ENCODE assay signal across 23 cellular contexts in genomic region chr4:2702361-2702760, GRCh38. TPM values are rescaled to one million over a fixed set of nuclear protein-coding genes. Genes with fewer than 3 reads are reported as not detected.
DNase-seq lines count a peak whose midpoint lies in the region; ATAC-seq and TF ChIP-seq lines count a peak whose summit lies in the region.
"Had no signal": no experiment of that assay in that cellular context is flagged by ENCODE, and none has a peak within 500 bp of the region (broad histone marks: within the 10 kb centered on the region; RNA-seq: fewer than 3 reads in every experiment).

No MANE protein-coding gene starts in this region.

- H3K4me3 Mint-ChIP-seq in activated T-cell treated with anti-CD3 and anti-CD28 coated beads, Interleukin-2, amount 50 U/mL, for 24 hours: no peak overlapping the region
- no peak overlapping the region for H3K4me3 Mint-ChIP-seq in activated T-cell treated with anti-CD3 and anti-CD28 coated beads, Interleukin-2, amount 50 U/mL, for 4 hours
- H3K4me3 Mint-ChIP-seq in glutamatergic neuron (ENCODE audit: unreplicated experiment): no peak overlapping the region
- H3K4me3 Mint-ChIP-seq in effector memory CD8-positive, alpha-beta T cell: no peak overlapping the region
- H3K4me3 Mint-ChIP-seq in activated CD4-positive, alpha-beta T cell treated with anti-CD3 and anti-CD28 coated beads, Interleukin-2, amount 10 ng/mL, durations not matched to agents 7 days and 5 days: no peak overlapping the region
- H3K4me3 Mint-ChIP-seq: CD4-positive, alpha-beta memory T cell had no signal

- CTCF ChIA-PET in PC-9 (lab: Charles Lee): no interaction called here
- CTCF ChIA-PET in activated CD4-positive, alpha-beta T cell treated with anti-CD3 and anti-CD28 coated beads, Interleukin-2, amount 10 ng/mL, durations not matched to agents 7 days and 5 days (lab: Charles Lee): interaction anchor here (1.1 kb wide), 1 partner anchor 246 kb away, joined by 3 read pairs; no protein-coding TSS in a partner anchor

- H3K27me3 Mint-ChIP-seq in activated T-cell treated with anti-CD3 and anti-CD28 coated beads, Interleukin-2, amount 50 U/mL, for 24 hours: no peaks in the 10 kb centered on the region
- no peaks in the 10 kb centered on the region for H3K27me3 Mint-ChIP-seq in activated T-cell treated with anti-CD3 and anti-CD28 coated beads, Interleukin-2, amount 50 U/mL, for 4 hours (ENCODE audit: low read depth)
- peaks cover 5% of the 10 kb centered on the region for H3K27me3 Mint-ChIP-seq in glutamatergic neuron (ENCODE audit: unreplicated experiment)
- H3K27me3 Mint-ChIP-seq in effector memory CD8-positive, alpha-beta T cell: no peaks in the 10 kb centered on the region
- no peaks in the 10 kb centered on the region for H3K27me3 Mint-ChIP-seq in activated CD4-positive, alpha-beta T cell treated with anti-CD3 and anti-CD28 coated beads, Interleukin-2, amount 10 ng/mL, durations not matched to agents 7 days and 5 days
- H3K27me3 Mint-ChIP-seq: CD4-positive, alpha-beta memory T cell had no signal

- no peak overlapping the region for H2AK5ac ChIP-seq in neuronal stem cell (ENCODE audit: low read depth, low read length)

- H4K20me1 ChIP-seq in PC-9 (ENCODE audit: insufficient read depth): no peaks in the 10 kb centered on the region; the same call in 1 of the 2 replicates

- POLR2A ChIA-PET in PC-9 (lab: Charles Lee; ENCODE audit: unreplicated experiment): no interaction called here
- POLR2A ChIA-PET in activated CD4-positive, alpha-beta T cell treated with anti-CD3 and anti-CD28 coated beads, Interleukin-2, amount 10 ng/mL, durations not matched to agents 7 days and 5 days (lab: Charles Lee): no interaction called here

- peaks cover 10% of the 10 kb centered on the region for H3K4me1 Mint-ChIP-seq in activated T-cell treated with anti-CD3 and anti-CD28 coated beads, Interleukin-2, amount 50 U/mL, for 24 hours (ENCODE audit: low read depth)
- H3K4me1 Mint-ChIP-seq in activated T-cell treated with anti-CD3 and anti-CD28 coated beads, Interleukin-2, amount 50 U/mL, for 4 hours (ENCODE audit: low read depth): no peaks in the 10 kb centered on the region
- H3K4me1 Mint-ChIP-seq in glutamatergic neuron (ENCODE audit: low read depth, unreplicated experiment): peaks cover 12% of the 10 kb centered on the region
- no peaks in the 10 kb centered on the region for H3K4me1 Mint-ChIP-seq in effector memory CD8-positive, alpha-beta T cell (ENCODE audit: low read depth in 2 of 2)
- no peaks in the 10 kb centered on the region for H3K4me1 Mint-ChIP-seq in activated CD4-positive, alpha-beta T cell treated with anti-CD3 and anti-CD28 coated beads, Interleukin-2, amount 10 ng/mL, durations not matched to agents 7 days and 5 days
- H3K4me1 Mint-ChIP-seq: CD4-positive, alpha-beta memory T cell had no signal

- H3K18ac ChIP-seq in neuronal stem cell (ENCODE audit: low read length): no peak overlapping the region

- no peaks in the 10 kb centered on the region for H3K79me1 ChIP-seq in neuronal stem cell (ENCODE audit: low read depth, low read length)

- no peak overlapping the region for H2BK120ac ChIP-seq in neuronal stem cell (ENCODE audit: low read depth, low read length)

- no peak overlapping the region for H2BK15ac ChIP-seq in neuronal stem cell (ENCODE audit: low read length)

- H4K91ac ChIP-seq in neuronal stem cell (ENCODE audit: low read depth, low read length, poor library complexity): no peak overlapping the region

- H3K27ac ChIP-seq in neuronal stem cell (replicated peaks; ENCODE audit: low read length) (no peak overlapping the region), PC-9 (no peak overlapping the region)
- H3K27ac ChIP-seq: BLaER1, GM23248 had no signal

- H2BK12ac ChIP-seq in neuronal stem cell (ENCODE audit: low read length): no peak overlapping the region

- H3K79me2 ChIP-seq in PC-9 (ENCODE audit: low read depth): no peaks in the 10 kb centered on the region

- no peak overlapping the region for H3K23ac ChIP-seq in neuronal stem cell (ENCODE audit: low read depth, low read length, poor library complexity)

- no peaks in the 10 kb centered on the region for H3K9me3 Mint-ChIP-seq in activated T-cell treated with anti-CD3 and anti-CD28 coated beads, Interleukin-2, amount 50 U/mL, for 24 hours
- H3K9me3 Mint-ChIP-seq in activated T-cell treated with anti-CD3 and anti-CD28 coated beads, Interleukin-2, amount 50 U/mL, for 4 hours: no peaks in the 10 kb centered on the region
- peaks cover 10% of the 10 kb centered on the region for H3K9me3 Mint-ChIP-seq in glutamatergic neuron (ENCODE audit: unreplicated experiment)
- no peaks in the 10 kb centered on the region for H3K9me3 Mint-ChIP-seq in effector memory CD8-positive, alpha-beta T cell
- H3K9me3 Mint-ChIP-seq in activated CD4-positive, alpha-beta T cell treated with anti-CD3 and anti-CD28 coated beads, Interleukin-2, amount 10 ng/mL, durations not matched to agents 7 days and 5 days: no peaks in the 10 kb centered on the region

- peak; percentile 14 for DNase-seq in activated T-cell treated with anti-CD3 and anti-CD28 coated beads, Interleukin-2, amount 50 U/mL, for 24 hours
- DNase-seq in activated T-cell treated with anti-CD3 and anti-CD28 coated beads, Interleukin-2, amount 50 U/mL, for 4 hours: no peak
- DNase-seq in glutamatergic neuron (no peak), neuronal stem cell (ENCODE audit: low spot score) (no peak), PC-9 (no peak), NCI-H146 (lab: John Stamatoyannopoulos, UW) (no peak)
- DNase-seq in effector memory CD8-positive, alpha-beta T cell: no peak
- DNase-seq in activated CD4-positive, alpha-beta T cell treated with anti-CD3 and anti-CD28 coated beads, Interleukin-2, amount 10 ng/mL, durations not matched to agents 7 days and 5 days: no peak
- DNase-seq: 8988T; CD4-positive, alpha-beta memory T cell; DMS53; EL; GM23248; IMR-90; Karpas-422; NCI-H1436; NCI-H2029 treated with DMSO at 0.1 percent for 48 hours; NCI-H2171 treated with DMSO at 0.1 percent for 48 hours; NCI-H446 treated with DMSO at 0.1 percent for 48 hours had no signal

- no peak overlapping the region for H4K8ac ChIP-seq in neuronal stem cell (ENCODE audit: low read depth, low read length)

- H3K36me3 ChIP-seq in neuronal stem cell (replicated peaks in 1 of 2; ENCODE audit: control insufficient read depth in 2 of 2, insufficient read depth in 2 of 2, low read length in 2 of 2): peaks cover 36 to 94% of the 10 kb centered on the region in 2 donors
- no peaks in the 10 kb centered on the region for H3K36me3 ChIP-seq in PC-9 (ENCODE audit: low read depth)

- no peak for TF ChIP-seq CTCF in glutamatergic neuron (IDR thresholded peaks at IDR 0.05; ENCODE audit: partially characterized antibody, unreplicated experiment)
- TF ChIP-seq CTCF in PC-9 (conservative IDR thresholded peaks at IDR 0.05): no peak

- no peaks in the 10 kb centered on the region for H3K9me3 ChIP-seq in neuronal stem cell (replicated peaks in 1 of 2; ENCODE audit: control insufficient read depth in 2 of 2, insufficient read depth in 1 of 2, low read depth in 1 of 2, low read length in 2 of 2)
- H3K9me3 ChIP-seq in PC-9 (ENCODE audit: insufficient read depth, low read depth): no peaks in the 10 kb centered on the region
- H3K9me3 ChIP-seq: BLaER1, HAP-1 had no signal

- intact Hi-C loops in PC-9 (cut with micrococcal nuclease; ENCODE audit: unreplicated experiment): no loop called here

- H3K9ac ChIP-seq in neuronal stem cell (ENCODE audit: low read depth, low read length, poor library complexity): peak overlapping the region; percentile 2
- H3K9ac ChIP-seq: BLaER1, GM23248 had no signal

- H3K4me2 ChIP-seq in neuronal stem cell (ENCODE audit: insufficient read depth, low read length, poor library complexity, severe bottlenecking): no peak overlapping the region
- no peak overlapping the region for H3K4me2 ChIP-seq in PC-9
- H3K4me2 ChIP-seq: BLaER1 had no signal

- no peak overlapping the region for H2AFZ ChIP-seq in neuronal stem cell (ENCODE audit: low read length)
- H2AFZ ChIP-seq in PC-9: no peak overlapping the region
- H2AFZ ChIP-seq: GM23248 had no signal

- H3K4me1 ChIP-seq in neuronal stem cell (ENCODE audit: control insufficient read depth in 2 of 2, insufficient read depth in 1 of 2, low read depth in 1 of 2, low read length in 2 of 2) (no peaks in the 10 kb centered on the region), PC-9 (replicated peaks; ENCODE audit: insufficient read depth) (no peaks in the 10 kb centered on the region)
- H3K4me1 ChIP-seq: HAP-1 had no signal

- H3K27ac Mint-ChIP-seq in activated T-cell treated with anti-CD3 and anti-CD28 coated beads, Interleukin-2, amount 50 U/mL, for 24 hours: peak overlapping the region; percentile 44
- H3K27ac Mint-ChIP-seq in glutamatergic neuron (ENCODE audit: unreplicated experiment): peak overlapping the region; percentile 87
- no peak overlapping the region for H3K27ac Mint-ChIP-seq in effector memory CD8-positive, alpha-beta T cell
- H3K27ac Mint-ChIP-seq in activated CD4-positive, alpha-beta T cell treated with anti-CD3 and anti-CD28 coated beads, Interleukin-2, amount 10 ng/mL, durations not matched to agents 7 days and 5 days: no peak overlapping the region

- H3K9me2 ChIP-seq in PC-9 (ENCODE audit: insufficient read depth): no peaks in the 10 kb centered on the region

- H3K36me3 Mint-ChIP-seq in activated T-cell treated with anti-CD3 and anti-CD28 coated beads, Interleukin-2, amount 50 U/mL, for 24 hours (ENCODE audit: low read depth): peaks cover 90% of the 10 kb centered on the region
- H3K36me3 Mint-ChIP-seq in activated T-cell treated with anti-CD3 and anti-CD28 coated beads, Interleukin-2, amount 50 U/mL, for 4 hours (ENCODE audit: insufficient read depth): peaks cover 42% of the 10 kb centered on the region
- no peaks in the 10 kb centered on the region for H3K36me3 Mint-ChIP-seq in glutamatergic neuron (ENCODE audit: unreplicated experiment)
- H3K36me3 Mint-ChIP-seq in effector memory CD8-positive, alpha-beta T cell (ENCODE audit: insufficient read depth): peaks cover 80% of the 10 kb centered on the region
- peaks cover 46% of the 10 kb centered on the region for H3K36me3 Mint-ChIP-seq in activated CD4-positive, alpha-beta T cell treated with anti-CD3 and anti-CD28 coated beads, Interleukin-2, amount 10 ng/mL, durations not matched to agents 7 days and 5 days (ENCODE audit: low read depth)

- no peak for ATAC-seq in activated T-cell treated with anti-CD3 and anti-CD28 coated beads, Interleukin-2, amount 50 U/mL, for 4 hours
- ATAC-seq in effector memory CD8-positive, alpha-beta T cell (replicated peaks): no peak
- ATAC-seq: GM12878, Right ventricle myocardium inferior had no signal

- WGBS in neuronal stem cell (ENCODE audit: extremely low coverage in 2 of 2, insufficient read length in 2 of 2, insufficient replicate concordance in 1 of 2), 2 donors: no CpG with 5 or more reads among the region's 8 CpGs

- no peak overlapping the region for H3K4ac ChIP-seq in neuronal stem cell (ENCODE audit: low read length)

- no TSS peak for BruUV-seq in PC-9 (replicated peaks; lab: Mats Ljungman, UMichigan)

- H3K27me3 ChIP-seq in neuronal stem cell (ENCODE audit: control insufficient read depth in 3 of 3, insufficient read depth in 3 of 3, low read depth in 1 of 3, low read length in 3 of 3): no peaks in the 10 kb centered on the region
- H3K27me3 ChIP-seq in PC-9 (ENCODE audit: insufficient read depth, low read depth): no peaks in the 10 kb centered on the region
- H3K27me3 ChIP-seq: BLaER1 had no signal

- no peaks in the 10 kb centered on the region for H3F3A ChIP-seq in PC-9 (ENCODE audit: insufficient read depth, low read depth)

- no peak overlapping the region for H3K14ac ChIP-seq in neuronal stem cell (ENCODE audit: low read length)

- H3K4me3 ChIP-seq in neuronal stem cell (ENCODE audit: low read length in 2 of 2) (no peak overlapping the region), PC-9 (no peak overlapping the region)
- H3K4me3 ChIP-seq: BLaER1, GM12878, GM23248, HAP-1 had no signal

- no peak overlapping the region for H2BK5ac ChIP-seq in neuronal stem cell (ENCODE audit: low read length)

RNA-seq across cellular contexts. Expression of gene TNIP2, which starts 53.8 kb away (rescaled TPM):
- total RNA-seq in activated T-cell treated with anti-CD3 and anti-CD28 coated beads, Interleukin-2, amount 50 U/mL, for 4 hours: 100 to 1,000 TPM in 2 of 3 donors, 10 to 100 TPM in 1; 95.4 to 116 (median 101) TPM
- total RNA-seq in glutamatergic neuron (ENCODE audit: unreplicated experiment): 25.4 TPM
- 14.8 TPM for polyA plus RNA-seq in neuronal stem cell (2013, experiment 1 of 2)
- polyA plus RNA-seq in neuronal stem cell (2013, experiment 2 of 2): 15.1 TPM
- total RNA-seq in PC-9 (2021): 37.1 and 44.8 TPM in 2 replicates
- 10 to 100 TPM; 35.0 to 43.6 TPM for total RNA-seq in activated CD4-positive, alpha-beta T cell treated with anti-CD3 and anti-CD28 coated beads, Interleukin-2, amount 10 ng/mL, durations not matched to agents 7 days and 5 days

Comparison
In these comparisons a context has a peak if more than half of its experiments do, and no peak if none do; other contexts are left out.
1. H3K27ac Mint-ChIP-seq: peak in activated T-cell treated with anti-CD3 and anti-CD28 coated beads, Interleukin-2, amount 50 U/mL, for 24 hours (single experiment) and glutamatergic neuron (single experiment); none in effector memory CD8-positive, alpha-beta T cell (0 of 2) and activated CD4-positive, alpha-beta T cell treated with anti-CD3 and anti-CD28 coated beads, Interleukin-2, amount 10 ng/mL, durations not matched to agents 7 days and 5 days (single experiment).